ENCODE assay signal across 27 cellular contexts in the genomic region with DNA sequence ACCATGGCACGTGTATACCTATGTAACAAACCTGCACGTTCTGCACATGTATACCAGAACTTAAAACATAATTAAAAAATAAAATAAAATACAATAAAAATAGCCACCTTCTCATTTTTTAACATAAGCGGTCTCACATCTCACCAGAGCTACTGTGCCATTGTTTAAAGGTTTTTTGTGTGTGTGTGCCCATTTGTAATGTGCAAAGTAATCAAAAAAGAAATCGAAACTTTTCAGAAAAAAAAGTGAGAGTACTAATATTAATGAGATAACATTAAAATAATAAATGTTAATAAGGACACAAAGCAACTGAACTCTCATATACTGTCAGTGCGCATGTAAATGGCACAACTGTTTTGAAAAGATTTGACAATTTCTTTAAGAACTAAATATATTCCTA.
"Had no signal": no experiment of that assay in that cellular context is flagged by ENCODE, and none has a peak within 500 bp of the region (broad histone marks: within the 10 kb centered on the region; RNA-seq: fewer than 3 reads in every experiment).

No MANE protein-coding gene starts in this region.

- H3K4me1 ChIP-seq: stomach, suprapubic skin, testis, thyroid gland, tibial artery, tibial nerve, transverse colon, upper lobe of left lung, upper lobe of right lung, uterus, vagina had no signal

- H3K27me3 ChIP-seq: stomach, suprapubic skin, testis, thyroid gland, tibial artery, tibial nerve, transverse colon, upper lobe of left lung, upper lobe of right lung, uterus, vagina had no signal

- DNase-seq: stimulated activated CD4-positive, alpha-beta T cell treated with anti-CD3 and anti-CD28 coated beads, Interleukin-2, amount 100 ng/mL, for 48 hours; stimulated activated CD4-positive, alpha-beta T cell treated with anti-CD3 and anti-CD28 coated beads, Interleukin-4, amount 100 ng/mL, for 1 hour; stimulated activated CD4-positive, alpha-beta T cell treated with anti-CD3 and anti-CD28 coated beads, Interleukin-4, amount 100 ng/mL, for 24 hours; stimulated activated CD4-positive, alpha-beta T cell treated with anti-CD3 and anti-CD28 coated beads, Interleukin-4, amount 100 ng/mL, for 4 hours; stimulated activated CD8-positive, alpha-beta memory T cell treated with anti-CD3 and anti-CD28 coated beads, Interleukin-4, amount 100 ng/mL, for 48 hours; stimulated activated naive B cell treated with anti-CD40 and anti-IgM and Interleukin-4, amounts not matched to agents 10 μg/mL and 1 μg/mL and 100 μg/mL, for 72 hours; stimulated activated naive CD4-positive, alpha-beta T cell; stimulated activated naive CD4-positive, alpha-beta T cell treated with Interleukin-2 at 50 U/mL for 16 hours; stimulated activated naive CD8-positive, alpha-beta T cell treated with anti-CD3 and anti-CD28 coated beads, Interleukin-15, amount 100 ng/mL, for 72 hours; stimulated activated naive CD8-positive, alpha-beta T cell treated with anti-CD3 and anti-CD28 coated beads, Interleukin-15, Interleukin-2, amounts not matched to agents 100 U/mL and 50 U/mL, for 24 hours; stomach; substantia nigra; testis; thyroid gland; tibial artery; transverse colon; trophoblast cell; upper lobe of left lung; upper lobe of right lung; uterus had no signal

- H3K9me3 ChIP-seq: stomach, suprapubic skin, testis, thoracic aorta, thyroid gland, tibial artery, transverse colon, upper lobe of left lung, upper lobe of right lung, uterus, vagina had no signal

- H3K27ac ChIP-seq: stomach, suprapubic skin, testis, thoracic aorta, thyroid gland, tibial artery, tibial nerve, transverse colon, upper lobe of left lung, upper lobe of right lung, uterus, vagina had no signal

- H3K36me3 ChIP-seq: suprapubic skin, thoracic aorta, thyroid gland, transverse colon, upper lobe of left lung, upper lobe of right lung, uterus, vagina had no signal

- H3K4me3 ChIP-seq: stomach, suprapubic skin, testis, thoracic aorta, thyroid gland, tibial artery, tibial nerve, transverse colon, upper lobe of left lung, upper lobe of right lung, uterus, vagina had no signal

- FAIRE-seq: urothelium cell line had no signal

- ATAC-seq: stimulated activated effector memory CD8-positive, alpha-beta T cell treated with anti-CD3 and anti-CD28 coated beads, Interleukin-12 subunit alpha, Interleukin-12 subunit beta, amount 100 ng/mL, for 72 hours; stimulated activated memory B cell treated with anti-CD40 and anti-IgM and Interleukin-4, amounts not matched to agents 10 μg/mL and 1 μg/mL and 100 μg/mL, for 72 hours; stimulated activated naive B cell treated with anti-CD40 and anti-IgM and Interleukin-4, amounts not matched to agents 10 μg/mL and 1 μg/mL and 100 μg/mL, for 72 hours; stimulated activated naive CD8-positive, alpha-beta T cell treated with anti-CD3 and anti-CD28 coated beads, Interleukin-15, amount 100 ng/mL, for 72 hours; stimulated activated naive CD8-positive, alpha-beta T cell treated with anti-CD3 and anti-CD28 coated beads, Interleukin-15, Interleukin-2, amounts not matched to agents 100 U/mL and 50 U/mL, for 24 hours; upper lobe of right lung had no signal
